In the genomic region with DNA sequence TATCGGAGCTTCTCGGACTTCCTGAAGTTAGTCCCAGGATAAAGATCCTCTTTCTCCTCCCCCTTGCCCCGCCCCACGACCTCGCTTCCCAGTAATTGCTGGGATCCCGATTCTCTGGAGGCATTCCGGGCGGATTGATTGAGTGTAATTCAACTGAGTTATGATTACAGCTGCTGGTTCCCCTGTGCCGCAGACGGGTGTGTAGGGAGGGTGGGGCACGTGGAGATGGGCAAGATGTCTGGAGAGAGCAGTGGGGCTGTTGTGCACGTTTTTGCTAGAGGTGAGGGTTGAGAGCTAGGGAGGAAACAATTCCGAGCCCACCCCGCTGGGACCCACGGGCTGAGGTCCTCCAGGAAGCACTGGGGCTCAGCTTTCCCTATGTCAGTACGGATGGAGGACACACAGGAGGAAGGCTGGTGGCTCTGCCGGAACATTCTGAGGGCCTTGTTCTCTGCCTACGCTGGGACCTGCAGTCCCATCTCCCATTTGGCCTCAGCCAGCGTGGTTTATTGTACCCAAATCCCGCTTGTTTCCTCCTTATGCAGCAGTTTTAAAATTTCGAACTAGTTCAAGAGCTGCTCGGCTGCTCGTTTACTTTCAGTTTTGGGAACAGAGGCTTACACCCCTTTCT, we compare ENCODE assay signal across 7 cellular contexts. TPM values are rescaled to one million over a fixed set of nuclear protein-coding genes. Genes with fewer than 3 reads are reported as not detected.
DNase-seq lines count a peak whose midpoint lies in the region; ATAC-seq and TF ChIP-seq lines count a peak whose summit lies in the region.

No MANE protein-coding gene starts in this region.

- peaks cover 2% of the 10 kb centered on the region for H3K36me3 Mint-ChIP-seq in activated B cell treated with CpG ODN at 0.5 μM for 24 hours (ENCODE audit: low read depth)

- H3K27ac Mint-ChIP-seq in activated B cell treated with CpG ODN at 0.5 μM for 24 hours = peak overlapping the region; percentile 54
- no peak overlapping the region for H3K27ac Mint-ChIP-seq in stimulated activated naive CD8-positive, alpha-beta T cell treated with anti-CD3 and anti-CD28 coated beads, Interleukin-15, amount 100 ng/mL, for 72 hours

- intact Hi-C loops in activated B cell treated with CpG ODN at 0.5 μM for 24 hours (cut with micrococcal nuclease) = loop anchor here (2.0 to 5.0 kb wide), 2 partner anchors 75 to 205 kb away; partner anchors contain the start of gene DMRT1

- H3K9me3 Mint-ChIP-seq in activated B cell treated with CpG ODN at 0.5 μM for 24 hours = peaks cover 9% of the 10 kb centered on the region
- no peaks in the 10 kb centered on the region for H3K9me3 Mint-ChIP-seq in stimulated activated naive CD8-positive, alpha-beta T cell treated with anti-CD3 and anti-CD28 coated beads, Interleukin-15, amount 100 ng/mL, for 72 hours

- H3K4me3 ChIP-seq in HL-60 (replicated peaks; ENCODE audit: insufficient read depth, low read length) = peak overlapping the region; percentile 54

- no peak overlapping the region for H3K27ac ChIP-seq in HL-60 (replicated peaks)

- CTCF ChIA-PET in activated B cell treated with CpG ODN at 0.5 μM for 24 hours (lab: Charles Lee) = no interaction called here

- H3K27me3 ChIP-seq in HL-60 (ENCODE audit: insufficient read depth, poor library complexity, severe bottlenecking) = peaks cover 84% of the 10 kb centered on the region

- peaks cover 43% of the 10 kb centered on the region for H3K4me1 Mint-ChIP-seq in activated B cell treated with CpG ODN at 0.5 μM for 24 hours
- H3K4me1 Mint-ChIP-seq in stimulated activated naive CD8-positive, alpha-beta T cell treated with anti-CD3 and anti-CD28 coated beads, Interleukin-15, amount 100 ng/mL, for 72 hours = peaks cover 75% of the 10 kb centered on the region

- H3K4me3 Mint-ChIP-seq in activated B cell treated with CpG ODN at 0.5 μM for 24 hours = peak overlapping the region; percentile 80
- H3K4me3 Mint-ChIP-seq in stimulated activated naive CD8-positive, alpha-beta T cell treated with anti-CD3 and anti-CD28 coated beads, Interleukin-15, amount 100 ng/mL, for 72 hours = peak overlapping the region; percentile 82 to 87

- no peak for TF ChIP-seq CTCF in HL-60 (IDR thresholded peaks at IDR 0.05; ENCODE audit: insufficient read depth, low read length)
- TF ChIP-seq CTCF in activated B cell treated with CpG ODN at 0.5 μM for 24 hours (IDR thresholded peaks at IDR 0.05) = no peak

- ATAC-seq in activated B cell treated with CpG ODN at 0.5 μM for 24 hours (ENCODE audit: low read depth) = no peak
- ATAC-seq in stimulated activated naive CD8-positive, alpha-beta T cell treated with anti-CD3 and anti-CD28 coated beads, Interleukin-15, amount 100 ng/mL, for 72 hours = peak; percentile 36

- POLR2A ChIA-PET in activated B cell treated with CpG ODN at 0.5 μM for 24 hours (lab: Charles Lee) = no interaction called here

- H3K27me3 Mint-ChIP-seq in activated B cell treated with CpG ODN at 0.5 μM for 24 hours = peaks cover 79% of the 10 kb centered on the region
- H3K27me3 Mint-ChIP-seq in stimulated activated naive CD8-positive, alpha-beta T cell treated with anti-CD3 and anti-CD28 coated beads, Interleukin-15, amount 100 ng/mL, for 72 hours = peaks cover 100% of the 10 kb centered on the region

- DNase-seq in HL-60 (ENCODE audit: low read depth in 1 of 2, low spot score in 1 of 2) (no peak), activated B cell treated with CpG ODN at 0.5 μM for 24 hours (no peak), iris pigment epithelial cell (ENCODE audit: low read depth) (peak; percentile 3), NCI-H1417 (lab: John Stamatoyannopoulos, UW) (no peak), NCI-H146 (lab: John Stamatoyannopoulos, UW) (no peak)
- DNase-seq in stimulated activated naive CD8-positive, alpha-beta T cell treated with anti-CD3 and anti-CD28 coated beads, Interleukin-15, amount 100 ng/mL, for 72 hours = no peak
- DNase-seq in stimulated activated CD4-positive, alpha-beta T cell treated with anti-CD3 and anti-CD28 coated beads, Interleukin-12 subunit alpha, Interleukin-12 subunit beta, amount 100 ng/mL, for 4 hours = no peak

RNA-seq across cellular contexts. Expression of gene DMRT2, which starts 2.4 kb away (rescaled TPM):
- not detected in 2 replicates for total RNA-seq in activated B cell treated with CpG ODN at 0.5 μM for 24 hours
